Comparison of ENCODE assay signal across 10 cellular contexts in the genomic region with DNA sequence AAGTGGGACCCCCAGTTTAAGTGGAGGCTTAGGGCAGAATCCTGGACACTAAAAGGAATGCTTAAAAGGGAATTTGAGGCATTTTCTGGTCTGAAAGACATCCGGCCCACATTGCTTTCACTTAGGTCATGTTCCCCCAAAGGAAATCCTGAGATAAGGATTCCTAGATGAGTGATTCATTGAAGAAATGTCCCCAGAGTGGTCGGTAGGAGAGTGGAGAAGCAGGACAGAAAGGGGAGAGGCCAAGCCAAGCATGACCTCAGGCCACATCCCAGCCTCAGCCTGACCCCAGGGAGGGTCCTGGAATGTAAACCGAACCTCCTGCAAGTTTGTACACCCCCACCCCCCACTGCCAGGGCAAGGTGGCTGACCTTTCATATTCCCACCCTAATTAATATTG. TPM values are rescaled to one million over a fixed set of nuclear protein-coding genes. Genes with fewer than 3 reads are reported as not detected.
DNase-seq lines count a peak whose midpoint lies in the region; ATAC-seq and TF ChIP-seq lines count a peak whose summit lies in the region.
"Had no signal": no experiment of that assay in that cellular context is flagged by ENCODE, and none has a peak within 500 bp of the region (broad histone marks: within the 10 kb centered on the region; RNA-seq: fewer than 3 reads in every experiment).

No MANE protein-coding gene starts in this region.

- H3K4me3 ChIP-seq in epithelial cell of esophagus (ENCODE audit: low read length) (no peak overlapping the region), transverse colon (no peak overlapping the region), uterus (no peak overlapping the region)

- DNase-seq in ELF-1 (ENCODE audit: low read depth, low spot score) = peak; percentile 78
- DNase-seq in epithelial cell of esophagus (ENCODE audit: low read depth) = peak; percentile 12
- no peak for DNase-seq in natural killer cell
- DNase-seq in transverse colon = no peak
- no peak for DNase-seq in NK-92 (lab: John Stamatoyannopoulos, UW; ENCODE audit: unreplicated experiment)
- no peak for DNase-seq in uterus
- DNase-seq: NCI-H1092 treated with DMSO at 0.1 percent for 48 hours; stimulated activated CD4-positive, alpha-beta T cell treated with anti-CD3 and anti-CD28 coated beads, Interleukin-4, amount 100 ng/mL, for 24 hours had no signal

- H3K27ac Mint-ChIP-seq in natural killer cell = peak overlapping the region; percentile 90 to 93
- H3K27ac Mint-ChIP-seq: memory B cell had no signal

- intact Hi-C loops in natural killer cell (cut with micrococcal nuclease) (no loop called here), transverse colon (cut with DNase I; ENCODE audit: low total_unique reads) (no loop called here), uterus (cut with DNase I; ENCODE audit: low total_unique reads) (no loop called here)

- TF ChIP-seq POLR2A in transverse colon (IDR thresholded peaks at IDR 0.05) (no peak), uterus (IDR thresholded peaks at IDR 0.05) (no peak)

- H3K4me3 Mint-ChIP-seq in natural killer cell = peak overlapping the region; percentile 62
- H3K4me3 Mint-ChIP-seq: memory B cell had no signal

- TF ChIP-seq EP300 in transverse colon (IDR thresholded peaks at IDR 0.05; ENCODE audit: low read depth) = no peak

- H3K27me3 Mint-ChIP-seq in natural killer cell (ENCODE audit: low read depth in 2 of 2) = no peaks in the 10 kb centered on the region

- H3K27ac ChIP-seq in transverse colon (no peak overlapping the region), uterus (no peak overlapping the region)

- H3K9me3 Mint-ChIP-seq in natural killer cell = no peaks in the 10 kb centered on the region
- H3K9me3 Mint-ChIP-seq: memory B cell had no signal

- no peaks in the 10 kb centered on the region for H3K9me3 ChIP-seq in transverse colon
- no peaks in the 10 kb centered on the region for H3K9me3 ChIP-seq in uterus

- peaks cover 0 to 6% (median 0%) of the 10 kb centered on the region in 4 donors for H3K4me1 ChIP-seq in transverse colon
- H3K4me1 ChIP-seq in uterus = no peaks in the 10 kb centered on the region

- H3K27me3 ChIP-seq in transverse colon = no peaks in the 10 kb centered on the region
- H3K27me3 ChIP-seq in uterus = no peaks in the 10 kb centered on the region

- no peaks in the 10 kb centered on the region for H3K36me3 ChIP-seq in transverse colon
- H3K36me3 ChIP-seq in uterus = no peaks in the 10 kb centered on the region

- in situ Hi-C loops in transverse colon (cut with MboI; ENCODE audit: low pct_ligation_motif_present in 1 of 4, low pct_unique_long_range_greater_than_20kb in 1 of 4, low sequenced_read_pairs in 3 of 4) = no loop called here

- H3K36me3 Mint-ChIP-seq in natural killer cell = no peaks in the 10 kb centered on the region

- 63% methylated on average over 2 to 3 of the region's 3 CpGs for WGBS in transverse colon (ENCODE audit: low coverage in 1 of 2), 2 donors

- TF ChIP-seq CTCF in epithelial cell of esophagus (IDR thresholded peaks at IDR 0.05; ENCODE audit: insufficient read depth, low read depth, low read length, missing control alignments) = no peak
- TF ChIP-seq CTCF in natural killer cell (IDR thresholded peaks at IDR 0.05) = no peak
- no peak for TF ChIP-seq CTCF in transverse colon (IDR thresholded peaks at IDR 0.05)
- TF ChIP-seq CTCF in uterus (IDR thresholded peaks at IDR 0.05) = no peak

- no peak for ATAC-seq in natural killer cell

- H3K4me1 Mint-ChIP-seq in natural killer cell = peaks cover 78 to 81% of the 10 kb centered on the region in 2 donors

TF ChIP-seq in PFSK-1, 5 proteins besides CTCF, POLR2A, EP300 and RAD21:
- no peak for TF ChIP-seq REST (IDR thresholded peaks at IDR 0.05; ENCODE audit: insufficient read depth in 1 of 2, low read depth in 2 of 2, low read length in 2 of 2)
- peak; percentile 78; the same call in 1 of the 2 replicates for TF ChIP-seq SIN3A (IDR thresholded peaks at IDR 0.05; ENCODE audit: borderline replicate concordance, insufficient read depth, low read length)
- TF ChIP-seq POLR2AphosphoS5 (IDR thresholded peaks at IDR 0.05; ENCODE audit: low read depth, low read length) = peak; percentile 56
- TF ChIP-seq TAF1 (IDR thresholded peaks at IDR 0.05; ENCODE audit: borderline replicate concordance, insufficient read depth, low read length) = peak; percentile 51; the same call in 1 of the 2 replicates
- TF ChIP-seq FOXP2 (optimal IDR thresholded peaks at IDR 0.05; ENCODE audit: borderline replicate concordance, extremely low read depth, extremely low read length, insufficient read depth) = no peak

RNA-seq across cellular contexts. Expression of gene HIVEP3, which starts 16.6 kb away (rescaled TPM):
- polyA plus RNA-seq in PFSK-1 (2012; ENCODE audit: insufficient read length, low read depth) = 22.4 TPM
- total RNA-seq in natural killer cell = 10 to 100 TPM; 26.2 to 35.2 (median 29.8) TPM
- total RNA-seq in transverse colon = 10 to 100 TPM in 1 of 4 donors, 1 to 10 TPM in 3; 3.7 to 15.0 (median 5.2) TPM
- total RNA-seq in uterus = 1 to 10 TPM in 3 of 4 donors, under 1 TPM in 1; 0.51 to 7.6 (median 2.9) TPM

Comparison
In these comparisons a context has a peak if more than half of its experiments do, and no peak if none do; other contexts are left out.
1. DNase-seq: peak in ELF-1 (single experiment) and epithelial cell of esophagus (single experiment); none in natural killer cell (single experiment), transverse colon (single experiment), NK-92 (single experiment) and uterus (0 of 2).